Comparison of ENCODE assay signal across 1 cellular context in the genomic region with DNA sequence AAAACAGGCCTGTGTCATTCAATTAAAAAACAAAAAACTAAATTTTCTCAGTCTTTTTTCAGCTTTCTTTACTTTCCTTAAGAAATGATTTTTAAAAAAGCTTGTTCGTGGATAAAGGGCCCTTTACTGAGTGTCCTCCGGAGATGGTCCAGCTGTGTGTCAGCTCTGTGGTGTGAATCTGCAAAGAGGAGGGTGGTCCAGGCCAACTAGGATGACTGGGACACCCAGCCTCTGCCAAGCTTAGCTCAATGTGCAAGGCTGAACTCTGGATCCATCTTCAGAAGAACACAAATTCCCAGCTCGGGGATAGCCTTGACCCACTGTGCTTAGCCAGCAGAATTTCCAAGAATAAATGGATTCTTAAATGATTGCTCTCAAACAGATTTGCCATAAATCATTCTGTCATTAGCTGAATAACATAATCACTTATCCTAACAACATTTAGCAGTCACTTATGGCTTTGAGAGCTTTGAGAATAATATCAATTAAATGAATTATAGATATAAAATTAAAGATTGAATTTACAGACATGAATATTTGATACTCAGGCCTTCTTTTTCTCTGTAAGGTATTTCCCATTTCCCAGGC.
TF ChIP-seq lines count a peak whose summit lies in the region.

No MANE protein-coding gene starts in this region.

TF ChIP-seq in IMR-90, 13 proteins besides CTCF, POLR2A, EP300 and RAD21 (continued from another document):
- TF ChIP-seq ELK1 (IDR thresholded peaks at IDR 0.05; ENCODE audit: borderline replicate concordance, low read depth, low read length) (no peak), CHD1 (IDR thresholded peaks at IDR 0.05; ENCODE audit: low read depth, low read length) (no peak), NFE2L2 (IDR thresholded peaks at IDR 0.05; ENCODE audit: low read depth, low read length) (no peak), MAFK (IDR thresholded peaks at IDR 0.05; ENCODE audit: low read depth, low read length) (no peak)
- TF ChIP-seq, protein P1, sequence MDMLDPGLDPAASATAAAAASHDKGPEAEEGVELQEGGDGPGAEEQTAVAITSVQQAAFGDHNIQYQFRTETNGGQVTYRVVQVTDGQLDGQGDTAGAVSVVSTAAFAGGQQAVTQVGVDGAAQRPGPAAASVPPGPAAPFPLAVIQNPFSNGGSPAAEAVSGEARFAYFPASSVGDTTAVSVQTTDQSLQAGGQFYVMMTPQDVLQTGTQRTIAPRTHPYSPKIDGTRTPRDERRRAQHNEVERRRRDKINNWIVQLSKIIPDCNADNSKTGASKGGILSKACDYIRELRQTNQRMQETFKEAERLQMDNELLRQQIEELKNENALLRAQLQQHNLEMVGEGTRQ (IDR thresholded peaks at IDR 0.05; ENCODE audit: low read depth, low read length), result no peak
